ENCODE assay signal across 21 cellular contexts in the genomic region with DNA sequence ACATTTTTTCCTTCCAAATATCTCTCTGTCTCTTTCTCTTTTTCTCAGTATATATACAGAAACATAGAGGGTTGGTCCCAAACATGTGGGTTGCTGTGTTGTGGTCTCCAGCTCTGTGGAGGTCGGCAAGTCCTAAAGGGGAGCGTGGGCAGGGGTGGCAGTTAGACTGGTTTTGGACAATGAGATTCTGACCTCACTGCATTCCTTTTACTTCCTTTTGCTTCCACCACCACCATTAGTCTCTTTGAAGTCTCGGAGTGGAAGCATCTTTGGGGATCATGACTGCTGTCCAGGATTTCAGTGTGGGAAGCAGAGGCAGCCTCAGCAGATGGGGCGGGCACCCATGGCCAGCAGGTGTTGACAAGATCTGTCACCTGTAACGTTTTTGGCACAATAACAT.
"Had no signal": no experiment of that assay in that cellular context is flagged by ENCODE, and none has a peak within 500 bp of the region (broad histone marks: within the 10 kb centered on the region; RNA-seq: fewer than 3 reads in every experiment).

No MANE protein-coding gene starts in this region.

- ATAC-seq: left colon; lower lobe of right lung; naive thymus-derived CD4-positive, alpha-beta T cell; right cardiac atrium; stimulated activated naive B cell treated with anti-CD40 and anti-IgM and Interleukin-4, amounts not matched to agents 10 μg/mL and 1 μg/mL and 100 μg/mL, for 72 hours; upper lobe of right lung had no signal

- H3K4me2 ChIP-seq: neural progenitor cell had no signal

- H3K27me3 ChIP-seq: neural progenitor cell, sigmoid colon, suprapubic skin, transverse colon, upper lobe of right lung had no signal

- H3K9me3 ChIP-seq: lower lobe of right lung, prostate gland, sigmoid colon, transverse colon, upper lobe of right lung had no signal

- H3K4me1 ChIP-seq: left ventricle myocardium inferior, lower lobe of right lung, neural progenitor cell, prostate gland, sigmoid colon, suprapubic skin, transverse colon, upper lobe of right lung had no signal

- H3K4me3 ChIP-seq: dorsolateral prefrontal cortex, left ventricle myocardium inferior, lower lobe of right lung, neural progenitor cell, prostate gland, sigmoid colon, suprapubic skin, transverse colon, upper lobe of right lung had no signal

- H2AFZ ChIP-seq: neural progenitor cell had no signal

- H3K36me3 ChIP-seq: left ventricle myocardium inferior, lower lobe of right lung, neural progenitor cell, prostate gland, sigmoid colon, suprapubic skin, transverse colon, upper lobe of right lung had no signal

- DNase-seq: caudate nucleus; dorsolateral prefrontal cortex; effector CD4-positive, alpha-beta T cell; kidney glomerular epithelial cell; left colon; left ventricle myocardium inferior; lower lobe of right lung; midbrain; naive thymus-derived CD4-positive, alpha-beta T cell; nucleus accumbens; right cardiac atrium; sigmoid colon; stimulated activated CD4-positive, alpha-beta T cell treated with anti-CD3 and anti-CD28 coated beads, Interleukin-2, amount 100 ng/mL, for 48 hours; stimulated activated naive B cell treated with anti-CD40 and anti-IgM and Interleukin-4, amounts not matched to agents 10 μg/mL and 1 μg/mL and 100 μg/mL, for 72 hours; transverse colon; upper lobe of right lung had no signal

- FAIRE-seq: colon, frontal cortex had no signal

- H3K9ac ChIP-seq: neural progenitor cell had no signal

- H3K27ac ChIP-seq: dorsolateral prefrontal cortex, left ventricle myocardium inferior, lower lobe of right lung, neural progenitor cell, prostate gland, sigmoid colon, suprapubic skin, transverse colon, upper lobe of right lung had no signal
